ENCODE assay signal across 8 cellular contexts in genomic region chr4:105714071-105714521, GRCh38. TPM values are rescaled to one million over a fixed set of nuclear protein-coding genes. Genes with fewer than 3 reads are reported as not detected.
DNase-seq lines count a peak whose midpoint lies in the region; ATAC-seq, FAIRE-seq and TF ChIP-seq lines count a peak whose summit lies in the region.

No MANE protein-coding gene starts in this region.

- no peak for TF ChIP-seq POLR2A in GM12892 (IDR thresholded peaks at IDR 0.05; ENCODE audit: low read depth, low read length)

- no peak for DNase-seq in GM12892 (ENCODE audit: insufficient read length)
- peak; percentile 26 for DNase-seq in NCI-H226
- peak; percentile 60 for DNase-seq in glomerular visceral epithelial cell (ENCODE audit: extremely low spot score)
- DNase-seq in activated CD4-positive, alpha-beta T cell treated with anti-CD3 and anti-CD28 coated beads, Interleukin-2, amount 50 U/mL, for 1 hour: no peak
- no peak for DNase-seq in amniotic stem cell (lab: John Stamatoyannopoulos, UW)
- no peak for DNase-seq in activated CD4-positive, CD25-positive, alpha-beta regulatory T cell treated with anti-CD3 and anti-CD28 coated beads, Interleukin-2, amount 50 U/mL, for 72 hours
- DNase-seq in activated CD8-positive, alpha-beta memory T cell treated with anti-CD3 and anti-CD28 coated beads, Interleukin-2, amount 50 U/mL, for 4 hours: no peak

- FAIRE-seq in GM12892 (lab: Jason Lieb, UNC): peak; percentile 24

- ATAC-seq in HG02623 (IDR thresholded peaks at IDR 0.05; ENCODE audit: unreplicated experiment): peak; percentile 64

RNA-seq across cellular contexts. Expression of gene GSTCD, which starts 5.5 kb away (rescaled TPM):
- 12.8 TPM for polyA plus RNA-seq in GM12892 (2012; ENCODE audit: missing spikeins)

RNA-seq across cellular contexts. Expression of gene INTS12, which starts 5.6 kb away (rescaled TPM):
- 31.2 TPM for polyA plus RNA-seq in GM12892 (2012; ENCODE audit: missing spikeins)

Comparison
In these comparisons a context has a peak if more than half of its experiments do, and no peak if none do; other contexts are left out.
1. DNase-seq: peak in NCI-H226 (single experiment) and glomerular visceral epithelial cell (single experiment); none in GM12892 (single experiment), activated CD4-positive, alpha-beta T cell treated with anti-CD3 and anti-CD28 coated beads, Interleukin-2, amount 50 U/mL, for 1 hour (single experiment), amniotic stem cell (single experiment), activated CD4-positive, CD25-positive, alpha-beta regulatory T cell treated with anti-CD3 and anti-CD28 coated beads, Interleukin-2, amount 50 U/mL, for 72 hours (single experiment) and activated CD8-positive, alpha-beta memory T cell treated with anti-CD3 and anti-CD28 coated beads, Interleukin-2, amount 50 U/mL, for 4 hours (single experiment).